ENCODE assay signal across 9 cellular contexts in the genomic region with DNA sequence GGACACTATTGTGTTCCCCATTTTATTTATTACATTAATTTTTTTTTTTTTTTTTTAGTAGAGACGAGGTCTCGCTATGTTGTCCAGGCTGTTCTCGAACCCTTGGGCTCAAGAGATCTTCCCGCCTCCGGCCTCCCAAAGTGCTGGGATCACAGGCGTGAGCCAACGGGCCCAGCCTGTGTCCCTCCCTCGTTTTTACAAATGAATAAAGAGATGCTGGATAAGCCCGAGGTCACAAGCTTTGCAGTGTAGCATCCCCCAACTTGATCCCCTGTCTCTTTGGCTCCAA. TPM values are rescaled to one million over a fixed set of nuclear protein-coding genes. Genes with fewer than 3 reads are reported as not detected.
DNase-seq lines count a peak whose midpoint lies in the region; ATAC-seq and TF ChIP-seq lines count a peak whose summit lies in the region.
"Had no signal": no experiment of that assay in that cellular context is flagged by ENCODE, and none has a peak within 500 bp of the region (broad histone marks: within the 10 kb centered on the region; RNA-seq: fewer than 3 reads in every experiment).

No MANE protein-coding gene starts in this region.

- TF ChIP-seq POLR2A in ovary (IDR thresholded peaks at IDR 0.05), result no peak

- in situ Hi-C loops in Panc1 (cut with HindIII; ENCODE audit: low pct_unique_long_range_greater_than_20kb, low sequenced_read_pairs), result no loop called here

- H3K27ac Mint-ChIP-seq in Caco-2 (ENCODE audit: unreplicated experiment), result peak overlapping the region; percentile 82

- no peaks in the 10 kb centered on the region for H3K27me3 Mint-ChIP-seq in Caco-2 (ENCODE audit: insufficient read depth, unreplicated experiment)

- TF ChIP-seq CTCF in Caco-2 (IDR thresholded peaks at IDR 0.05; ENCODE audit: insufficient read depth in 1 of 2, low read depth in 1 of 2, low read length in 1 of 2, severe bottlenecking in 1 of 2, unreplicated experiment in 1 of 2) (no peak), Panc1 (IDR thresholded peaks at IDR 0.05) (no peak), ovary (IDR thresholded peaks at IDR 0.05) (no peak)

- DNase-seq in Caco-2 (no peak), Panc1 (ENCODE audit: low read depth, low spot score) (no peak), ovary (no peak), NCI-H2081 (lab: John Stamatoyannopoulos, UW) (no peak)
- no peak for DNase-seq in activated CD8-positive, alpha-beta memory T cell treated with anti-CD3 and anti-CD28 coated beads for 24 hours
- DNase-seq in effector CD4-positive, alpha-beta T cell, result no peak

- H3K4me1 ChIP-seq in Caco-2 (peaks cover 32% of the 10 kb centered on the region), Panc1 (ENCODE audit: control insufficient read depth, insufficient read depth, low read length) (peaks cover 24% of the 10 kb centered on the region), esophagus (ENCODE audit: control insufficient read depth in 2 of 2, insufficient read depth in 2 of 2, low read length in 1 of 2) (peaks cover 0 to 22% of the 10 kb centered on the region in 2 donors), ovary (ENCODE audit: insufficient read depth) (peaks cover 6% of the 10 kb centered on the region)

- H3K36me3 ChIP-seq in Caco-2 (ENCODE audit: control insufficient read depth, insufficient read depth, low read length) (peaks cover 1% of the 10 kb centered on the region; the same call in 1 of the 2 replicates), Panc1 (ENCODE audit: control insufficient read depth, insufficient read depth, low read length) (no peaks in the 10 kb centered on the region; the same call in 1 of the 2 replicates), esophagus (ENCODE audit: control insufficient read depth in 2 of 2, insufficient read depth in 2 of 2, low read length in 1 of 2) (peaks cover 0 to 9% of the 10 kb centered on the region in 2 donors), ovary (no peaks in the 10 kb centered on the region)

- peaks cover 21% of the 10 kb centered on the region for H3K36me3 Mint-ChIP-seq in Caco-2 (ENCODE audit: insufficient read depth, unreplicated experiment)

- no peaks in the 10 kb centered on the region for H3K9me3 Mint-ChIP-seq in Caco-2 (ENCODE audit: unreplicated experiment)

- no peaks in the 10 kb centered on the region for H3K9me3 ChIP-seq in Caco-2
- H3K9me3 ChIP-seq in Panc1 (ENCODE audit: control insufficient read depth, insufficient read depth, low read depth, low read length), result no peaks in the 10 kb centered on the region
- H3K9me3 ChIP-seq in esophagus (ENCODE audit: control insufficient read depth in 2 of 2, insufficient read depth in 1 of 2, low read depth in 1 of 2, low read length in 1 of 2), result no peaks in the 10 kb centered on the region
- no peaks in the 10 kb centered on the region for H3K9me3 ChIP-seq in ovary

- BruUV-seq in Caco-2 (replicated peaks; lab: Mats Ljungman, UMichigan), result no TSS peak
- no TSS peak for BruUV-seq in Panc1 (replicated peaks; lab: Mats Ljungman, UMichigan)

- peak overlapping the region; percentile 88 for H3K27ac ChIP-seq in Panc1 (ENCODE audit: low read length)
- H3K27ac ChIP-seq in esophagus (ENCODE audit: low read depth in 2 of 2, low read length in 1 of 2), result peak overlapping the region; percentile 72 to 86
- H3K27ac ChIP-seq in ovary, result peak overlapping the region; percentile 26 to 85

- peak overlapping the region; percentile 62 for H3K4me3 ChIP-seq in Caco-2 (ENCODE audit: low read depth, low read length)
- H3K4me3 ChIP-seq in Panc1 (ENCODE audit: low read depth in 2 of 2, low read length in 2 of 2), result peak overlapping the region; percentile 62 to 82
- H3K4me3 ChIP-seq in esophagus (ENCODE audit: low read depth in 1 of 2, low read length in 2 of 2), result peak overlapping the region; percentile 60 to 65
- peak overlapping the region; percentile 55 for H3K4me3 ChIP-seq in ovary

- no peaks in the 10 kb centered on the region for H3K27me3 ChIP-seq in Caco-2 (replicated peaks; ENCODE audit: control insufficient read depth, insufficient read depth, low read length)
- no peaks in the 10 kb centered on the region for H3K27me3 ChIP-seq in Panc1 (ENCODE audit: control insufficient read depth, insufficient read depth, low read length)
- no peaks in the 10 kb centered on the region for H3K27me3 ChIP-seq in esophagus (ENCODE audit: control insufficient read depth in 1 of 2, insufficient read depth in 2 of 2, low read length in 2 of 2)
- H3K27me3 ChIP-seq in ovary, result no peaks in the 10 kb centered on the region

- H3K4me3 Mint-ChIP-seq in Caco-2 (ENCODE audit: unreplicated experiment), result peak overlapping the region; percentile 85

- TF ChIP-seq EP300 in ovary (IDR thresholded peaks at IDR 0.05), result no peak

- ATAC-seq in Panc1 (no peak), HG03378 (IDR thresholded peaks at IDR 0.05; ENCODE audit: unreplicated experiment) (no peak)

- intact Hi-C loops in Caco-2 (cut with micrococcal nuclease; ENCODE audit: unreplicated experiment), result no loop called here
- intact Hi-C loops in Panc1 (cut with micrococcal nuclease; ENCODE audit: unreplicated experiment), result no loop called here
- intact Hi-C loops in ovary (cut with DNase I), result loop anchor here in 1 of 4 donors (10.0 kb wide), 1 partner anchor 170 kb away; the partner anchor contains the start of gene PES1

- POLR2A ChIA-PET in Caco-2 (lab: Charles Lee) (no interaction called here), Panc1 (lab: Charles Lee) (no interaction called here)

- CTCF ChIA-PET in Caco-2 (lab: Charles Lee) (interaction anchor here (2.3 to 4.3 kb wide), 2 partner anchors 28 to 38 kb away, joined by 18 to 29 read pairs; partner anchors contain the start of genes RNF215 and SEC14L2), Panc1 (lab: Charles Lee) (no interaction called here)

- WGBS in esophagus, 2 donors, result 5 to 6% methylated on average over 9 of the region's 9 CpGs
- WGBS in ovary, 3 donors, result 2 to 5% (median 3%) methylated on average over 9 of the region's 9 CpGs

- H3K4me1 Mint-ChIP-seq in Caco-2 (ENCODE audit: low read depth, unreplicated experiment), result peaks cover 32% of the 10 kb centered on the region

RNA-seq across cellular contexts. Expression of gene MTFP1, which starts 0.3 kb away (rescaled TPM):
- total RNA-seq in Caco-2 (2022) (20.6 and 23.0 TPM in 2 replicates), Panc1 (2021; ENCODE audit: unreplicated experiment) (21.5 TPM), ovary (10 to 100 TPM in 1 of 7 donors, 1 to 10 TPM in 6; 1.7 to 10.9 (median 7.1) TPM)
- 43.6 TPM for polyA plus RNA-seq in Panc1 (2012; ENCODE audit: insufficient read length)
- polyA plus RNA-seq in esophagus (10 to 100 TPM; 19.7 to 23.5 TPM), ovary (1 to 10 TPM; 3.8 to 4.0 TPM)

RNA-seq across cellular contexts. Expression of gene SEC14L2, which starts 28.5 kb away (rescaled TPM):
- 9.4 and 11.0 TPM in 2 replicates for total RNA-seq in Caco-2 (2022)
- 10.7 TPM for total RNA-seq in Panc1 (2021; ENCODE audit: unreplicated experiment)
- polyA plus RNA-seq in Panc1 (2012; ENCODE audit: insufficient read length), result 7.2 TPM
- polyA plus RNA-seq in esophagus, result 10 to 100 TPM; 27.2 to 29.1 TPM
- 10 to 100 TPM in 3 of 7 donors, 1 to 10 TPM in 4; 3.0 to 14.3 (median 9.0) TPM for total RNA-seq in ovary
- 1 to 10 TPM; 2.5 to 8.2 TPM for polyA plus RNA-seq in ovary

RNA-seq across cellular contexts. Expression of gene RNF215, which starts 38.1 kb away (rescaled TPM):
- 12.8 and 14.2 TPM in 2 replicates for total RNA-seq in Caco-2 (2022)
- total RNA-seq in Panc1 (2021; ENCODE audit: unreplicated experiment), result 35.8 TPM
- polyA plus RNA-seq in Panc1 (2012; ENCODE audit: insufficient read length), result 37.7 TPM
- polyA plus RNA-seq in esophagus, result 1 to 10 TPM; 5.2 to 7.3 TPM
- total RNA-seq in ovary, result 10 to 100 TPM in 5 of 7 donors, 1 to 10 TPM in 2; 6.1 to 26.1 (median 15.4) TPM
- 10 to 100 TPM in 1 of 2 donors, 1 to 10 TPM in 1; 2.9 to 13.6 TPM for polyA plus RNA-seq in ovary

RNA-seq across cellular contexts. Expression of gene SEC14L3, which starts 46.5 kb away (rescaled TPM):
- total RNA-seq in Caco-2 (2022) (not detected in 2 replicates), Panc1 (2021; ENCODE audit: unreplicated experiment) (not detected), ovary (not detected)
- polyA plus RNA-seq in Panc1 (2012; ENCODE audit: insufficient read length), result not detected
- polyA plus RNA-seq in esophagus (not detected), ovary (not detected)
- total RNA-seq: myocyte had no signal
